Comparison of ENCODE assay signal across 8 cellular contexts in genomic region chr9:93575706-93576295, GRCh38. TPM values are rescaled to one million over a fixed set of nuclear protein-coding genes. Genes with fewer than 3 reads are reported as not detected.
DNase-seq lines count a peak whose midpoint lies in the region; ATAC-seq and TF ChIP-seq lines count a peak whose summit lies in the region.

No MANE protein-coding gene starts in this region.

- peaks cover 44% of the 10 kb centered on the region for H3K4me1 Mint-ChIP-seq in activated naive CD4-positive, alpha-beta T cell treated with anti-CD3 and anti-CD28 coated beads, Interleukin-2, amount 50 U/mL, for 24 hours

- TF ChIP-seq CTCF in GM12864 (IDR thresholded peaks at IDR 0.05; ENCODE audit: low read depth, low read length, missing control alignments): no peak

- ATAC-seq in HG02885 (IDR thresholded peaks at IDR 0.05; ENCODE audit: poor library complexity, unreplicated experiment) (peak; percentile 40), GM18861 (IDR thresholded peaks at IDR 0.05; ENCODE audit: unreplicated experiment) (no peak)

- no peaks in the 10 kb centered on the region for H3K36me3 Mint-ChIP-seq in activated naive CD4-positive, alpha-beta T cell treated with anti-CD3 and anti-CD28 coated beads, Interleukin-2, amount 50 U/mL, for 24 hours

- H3K9me3 ChIP-seq in SJCRH30 (replicated peaks): no peaks in the 10 kb centered on the region; the same call in 1 of the 2 replicates

- peak overlapping the region; percentile 65 for H3K27ac Mint-ChIP-seq in activated naive CD4-positive, alpha-beta T cell treated with anti-CD3 and anti-CD28 coated beads, Interleukin-2, amount 50 U/mL, for 24 hours

- no peak for DNase-seq in GM12864 (ENCODE audit: low read depth)
- peak; percentile 69 to 72 for DNase-seq in SJCRH30
- DNase-seq in cardiac septum (ENCODE audit: low spot score): peak; percentile 84
- DNase-seq in pons (ENCODE audit: low spot score): peak; percentile 48
- DNase-seq in COLO829 (ENCODE audit: low spot score): no peak

- no peaks in the 10 kb centered on the region for H3K36me3 ChIP-seq in SJCRH30

- H3K4me3 Mint-ChIP-seq in activated naive CD4-positive, alpha-beta T cell treated with anti-CD3 and anti-CD28 coated beads, Interleukin-2, amount 50 U/mL, for 24 hours: peak overlapping the region; percentile 87

- H3K27me3 Mint-ChIP-seq in activated naive CD4-positive, alpha-beta T cell treated with anti-CD3 and anti-CD28 coated beads, Interleukin-2, amount 50 U/mL, for 24 hours: no peaks in the 10 kb centered on the region

- H3K4me3 ChIP-seq in GM12864 (ENCODE audit: low read depth, low read length) (peak overlapping the region; percentile 57), SJCRH30 (peak overlapping the region; percentile 73)

- no peaks in the 10 kb centered on the region for H3K9me3 Mint-ChIP-seq in activated naive CD4-positive, alpha-beta T cell treated with anti-CD3 and anti-CD28 coated beads, Interleukin-2, amount 50 U/mL, for 24 hours

- no peaks in the 10 kb centered on the region for H3K27me3 ChIP-seq in SJCRH30

- intact Hi-C loops in cardiac septum (cut with DNase I): loop anchor here (1.0 to 10.0 kb wide), 3 partner anchors 8 to 481 kb away; partner anchors contain the start of genes CARD19 and NINJ1

- no peaks in the 10 kb centered on the region for H3K4me1 ChIP-seq in SJCRH30

- peak overlapping the region; percentile 64 for H3K27ac ChIP-seq in SJCRH30

RNA-seq across cellular contexts. Expression of gene PHF2, which starts 0.6 kb away (rescaled TPM):
- 31.1 and 32.2 TPM in 2 replicates for total RNA-seq in SJCRH30 (2014; rRNA removed; shearing (Covaris generic))
- 24.5 TPM for total RNA-seq in cardiac septum

Comparison
In these comparisons a context has a peak if more than half of its experiments do, and no peak if none do; other contexts are left out.
1. DNase-seq: peak in SJCRH30 (2 of 2), cardiac septum (single experiment) and pons (single experiment); none in GM12864 (single experiment) and COLO829 (single experiment).